13 cellular contexts compared by ENCODE assay signal in genomic region chr1:68119445-68119844, GRCh38.
"Had no signal": no experiment of that assay in that cellular context is flagged by ENCODE, and none has a peak within 500 bp of the region (broad histone marks: within the 10 kb centered on the region; RNA-seq: fewer than 3 reads in every experiment).

No MANE protein-coding gene starts in this region.

- H3K4me1 ChIP-seq: SJCRH30 had no signal

- H3K9ac ChIP-seq: KMS-11 had no signal

- H3K4me3 ChIP-seq: SJCRH30, SK-N-MC had no signal

- H3K27me3 ChIP-seq: SJCRH30 had no signal

- ATAC-seq: activated naive CD8-positive, alpha-beta T cell treated with anti-CD3 and anti-CD28 coated beads, Interleukin-2, amount 50 U/mL, for 24 hours had no signal

- H3K27ac ChIP-seq: KMS-11, SJCRH30, SK-N-MC, WERI-Rb-1 had no signal

- H3K36me3 ChIP-seq: SJCRH30, WERI-Rb-1 had no signal

- H3K9me3 ChIP-seq: SJCRH30 had no signal

- DNase-seq: activated CD4-positive, alpha-beta T cell treated with anti-CD3 and anti-CD28 coated beads for 1 hour; activated CD4-positive, CD25-positive, alpha-beta regulatory T cell; activated CD8-positive, alpha-beta memory T cell treated with anti-CD3 and anti-CD28 coated beads for 24 hours; activated CD8-positive, alpha-beta memory T cell treated with anti-CD3 and anti-CD28 coated beads, Interleukin-2, amount 50 U/mL, for 48 hours; activated effector memory CD4-positive, alpha-beta T cell treated with Interleukin-2 at 50 U/mL for 16 hours; NCI-H1417 treated with DMSO at 0.1 percent for 48 hours; NCI-H187 treated with DMSO at 0.1 percent for 48 hours; NCI-H524 treated with DMSO at 0.1 percent for 48 hours had no signal

- H3K4me2 ChIP-seq: KMS-11 had no signal
